Comparison of ENCODE assay signal across 11 cellular contexts in genomic region chr4:113446019-113446418, GRCh38.
DNase-seq lines count a peak whose midpoint lies in the region; ATAC-seq and TF ChIP-seq lines count a peak whose summit lies in the region.
"Had no signal": no experiment of that assay in that cellular context is flagged by ENCODE, and none has a peak within 500 bp of the region (broad histone marks: within the 10 kb centered on the region; RNA-seq: fewer than 3 reads in every experiment).

No MANE protein-coding gene starts in this region.

- H3K27ac ChIP-seq in left lung (peak overlapping the region; percentile 48 to 58), thoracic aorta (peak overlapping the region; percentile 55 to 76)
- H3K27ac ChIP-seq: C4-2B, right lobe of liver, VCaP had no signal

- H3K9me3 ChIP-seq in left lung, result peaks cover 0 to 2% of the 10 kb centered on the region in 2 donors
- H3K9me3 ChIP-seq in thoracic aorta, result peaks cover 5% of the 10 kb centered on the region
- H3K9me3 ChIP-seq: right lobe of liver had no signal

- H3K27ac Mint-ChIP-seq in activated naive CD4-positive, alpha-beta T cell treated with anti-CD3 and anti-CD28 coated beads, Interleukin-2, amount 50 U/mL, for 72 hours, result no peak overlapping the region

- H3K27me3 ChIP-seq in left lung (no peaks in the 10 kb centered on the region), thoracic aorta (replicated peaks; ENCODE audit: insufficient read depth) (no peaks in the 10 kb centered on the region)
- H3K27me3 ChIP-seq: right lobe of liver had no signal

- intact Hi-C loops in left lung (cut with DNase I), result no loop called here

- H3K36me3 Mint-ChIP-seq in activated naive CD4-positive, alpha-beta T cell treated with anti-CD3 and anti-CD28 coated beads, Interleukin-2, amount 50 U/mL, for 72 hours, result peaks cover 0 to 6% of the 10 kb centered on the region in 2 donors

- CTCF ChIA-PET in HEK293T (lab: Yijun Ruan, JAX), result no interaction called here

- TF ChIP-seq CTCF in left lung (IDR thresholded peaks at IDR 0.05) (no peak), thoracic aorta (IDR thresholded peaks at IDR 0.05) (no peak)

- peaks cover 7 to 23% of the 10 kb centered on the region in 2 donors for H3K4me1 ChIP-seq in left lung
- peaks cover 14 to 74% of the 10 kb centered on the region in 2 donors for H3K4me1 ChIP-seq in thoracic aorta (ENCODE audit: control insufficient read depth in 1 of 2, low read depth in 2 of 2)

- DNase-seq in activated T-cell treated with anti-CD3 and anti-CD28 coated beads for 24 hours (ENCODE audit: low read depth), result peak; percentile 20
- no peak for DNase-seq in activated T-cell treated with anti-CD3 and anti-CD28 coated beads, Interleukin-2, amount 50 U/mL, for 1 hour
- no peak for DNase-seq in activated naive CD4-positive, alpha-beta T cell treated with anti-CD3 and anti-CD28 coated beads, Interleukin-2, amount 50 U/mL, for 72 hours (ENCODE audit: low spot score in 2 of 2)
- no peak for DNase-seq in left lung
- no peak for DNase-seq in thoracic aorta (ENCODE audit: low spot score)
- DNase-seq in germinal center (ENCODE audit: low spot score), result no peak
- DNase-seq in HEK293T (ENCODE audit: extremely low spot score), result no peak
- no peak for DNase-seq in epidermal melanocyte (ENCODE audit: insufficient read length, low spot score)
- DNase-seq: right lobe of liver had no signal

- peak; percentile 64 to 79 for ATAC-seq in activated naive CD4-positive, alpha-beta T cell treated with anti-CD3 and anti-CD28 coated beads, Interleukin-2, amount 50 U/mL, for 72 hours
- ATAC-seq in left lung (peak; percentile 32), thoracic aorta (ENCODE audit: insufficient number of reproducible peaks, low FRiP score, low read depth) (no peak)

- H3K4me3 ChIP-seq in left lung (no peak overlapping the region), thoracic aorta (no peak overlapping the region)
- H3K4me3 ChIP-seq: right lobe of liver had no signal

- H3K9me3 Mint-ChIP-seq in activated naive CD4-positive, alpha-beta T cell treated with anti-CD3 and anti-CD28 coated beads, Interleukin-2, amount 50 U/mL, for 72 hours, result peaks cover 6% of the 10 kb centered on the region in 2 donors

- H3K36me3 ChIP-seq in left lung (no peaks in the 10 kb centered on the region), thoracic aorta (no peaks in the 10 kb centered on the region)
- H3K36me3 ChIP-seq: right lobe of liver had no signal

- POLR2A ChIA-PET in HEK293T (lab: Yijun Ruan, JAX), result no interaction called here

TF ChIP-seq in HEK293T, 16 proteins besides CTCF, POLR2A, EP300 and RAD21:
- TF ChIP-seq SP1 (IDR thresholded peaks at IDR 0.05), result no peak
- TF ChIP-seq TARDBP (IDR thresholded peaks at IDR 0.05), result no peak
- no peak for TF ChIP-seq ARNT (IDR thresholded peaks at IDR 0.05)
- no peak for TF ChIP-seq FOXM1 (IDR thresholded peaks at IDR 0.05; ENCODE audit: borderline replicate concordance)
- TF ChIP-seq ZNF384 (IDR thresholded peaks at IDR 0.05), result no peak
- no peak for TF ChIP-seq BHLHE40 (IDR thresholded peaks at IDR 0.05; ENCODE audit: borderline replicate concordance)
- TF ChIP-seq L3MBTL2 (conservative IDR thresholded peaks at IDR 0.05), result no peak
- TF ChIP-seq HDGF (IDR thresholded peaks at IDR 0.05; ENCODE audit: borderline replicate concordance), result no peak
- TF ChIP-seq NFRKB (IDR thresholded peaks at IDR 0.05), result no peak
- no peak for TF ChIP-seq CTBP1 (IDR thresholded peaks at IDR 0.05; ENCODE audit: borderline replicate concordance)
- TF ChIP-seq, protein P1, sequence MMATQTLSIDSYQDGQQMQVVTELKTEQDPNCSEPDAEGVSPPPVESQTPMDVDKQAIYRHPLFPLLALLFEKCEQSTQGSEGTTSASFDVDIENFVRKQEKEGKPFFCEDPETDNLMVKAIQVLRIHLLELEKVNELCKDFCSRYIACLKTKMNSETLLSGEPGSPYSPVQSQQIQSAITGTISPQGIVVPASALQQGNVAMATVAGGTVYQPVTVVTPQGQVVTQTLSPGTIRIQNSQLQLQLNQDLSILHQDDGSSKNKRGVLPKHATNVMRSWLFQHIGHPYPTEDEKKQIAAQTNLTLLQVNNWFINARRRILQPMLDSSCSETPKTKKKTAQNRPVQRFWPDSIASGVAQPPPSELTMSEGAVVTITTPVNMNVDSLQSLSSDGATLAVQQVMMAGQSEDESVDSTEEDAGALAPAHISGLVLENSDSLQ (IDR thresholded peaks at IDR 0.05), result no peak
- no peak for TF ChIP-seq ELF4 (IDR thresholded peaks at IDR 0.05)
- no peak for TF ChIP-seq FOXK2 (IDR thresholded peaks at IDR 0.05)
- TF ChIP-seq FOXA1 (IDR thresholded peaks at IDR 0.05), result no peak
- no peak for TF ChIP-seq LEF1 (IDR thresholded peaks at IDR 0.05; ENCODE audit: borderline replicate concordance)
- no peak for TF ChIP-seq SUZ12 (IDR thresholded peaks at IDR 0.05)
